1 cellular context compared by ENCODE assay signal in genomic region chr9:9523476-9523875, GRCh38.
TF ChIP-seq lines count a peak whose summit lies in the region.

No MANE protein-coding gene starts in this region.

TF ChIP-seq in GM23338, 12 proteins besides CTCF, POLR2A, EP300 and RAD21 (continued from another document):
- TF ChIP-seq ZNF462 (CRISPR knock-in tag; IDR thresholded peaks at IDR 0.05) (no peak), EZH2phosphoT487 (IDR thresholded peaks at IDR 0.05; ENCODE audit: unreplicated experiment) (no peak), POLR2AphosphoS5 (IDR thresholded peaks at IDR 0.05; ENCODE audit: low read depth) (no peak), JUNB (IDR thresholded peaks at IDR 0.05; ENCODE audit: unreplicated experiment) (no peak), CREB1 (CRISPR knock-in tag; IDR thresholded peaks at IDR 0.05; ENCODE audit: low read depth) (no peak)
